In the genomic region with DNA sequence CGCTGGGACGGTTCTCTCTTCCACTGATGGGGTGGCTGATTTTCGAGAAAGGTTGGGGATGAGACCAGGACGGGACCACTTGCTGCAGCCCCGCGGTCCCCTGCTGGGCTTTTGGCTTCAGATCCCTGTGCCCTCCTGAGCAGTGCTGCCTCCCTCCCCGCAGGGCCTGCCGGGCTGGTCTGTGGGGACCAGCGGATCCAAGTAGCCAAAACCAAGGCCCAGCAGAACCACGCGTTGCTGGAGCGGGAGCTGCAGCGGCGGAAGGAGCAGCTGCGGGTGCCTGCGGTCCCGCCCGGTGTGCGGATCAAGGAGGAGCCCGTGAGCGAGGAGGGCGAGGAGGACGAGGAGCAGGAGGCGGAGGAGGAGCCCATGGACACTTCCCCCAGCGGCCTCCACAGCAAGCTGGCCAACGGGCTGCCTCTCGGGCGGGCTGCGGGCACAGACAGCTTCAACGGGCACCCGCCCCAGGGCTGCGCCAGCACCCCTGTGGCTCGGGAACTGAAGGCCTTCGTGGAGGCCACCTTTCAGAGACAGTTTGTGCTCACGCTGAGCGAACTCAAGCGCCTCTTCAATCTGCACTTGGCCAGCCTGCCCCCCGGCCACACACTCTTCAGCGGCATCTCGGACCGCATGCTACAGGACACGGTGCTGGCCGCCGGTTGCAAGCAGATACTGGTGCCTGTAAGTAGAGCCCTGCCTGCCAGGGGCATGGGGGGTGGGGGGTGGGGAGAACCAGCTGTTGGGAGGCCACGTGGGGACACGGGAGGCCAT, we compare ENCODE assay signal across 17 cellular contexts. TPM values are rescaled to one million over a fixed set of nuclear protein-coding genes. Genes with fewer than 3 reads are reported as not detected.
DNase-seq lines count a peak whose midpoint lies in the region; ATAC-seq and TF ChIP-seq lines count a peak whose summit lies in the region.
"Had no signal": no experiment of that assay in that cellular context is flagged by ENCODE, and none has a peak within 500 bp of the region (broad histone marks: within the 10 kb centered on the region; RNA-seq: fewer than 3 reads in every experiment).

No MANE protein-coding gene starts in this region.

- no peak overlapping the region for H2AFZ ChIP-seq in DND-41 (ENCODE audit: low read depth, low read length)

- no peaks in the 10 kb centered on the region for H3K4me1 ChIP-seq in DND-41 (ENCODE audit: insufficient read depth, low read length)
- H3K4me1 ChIP-seq in endodermal cell (ENCODE audit: control insufficient read depth, insufficient read depth, low read length) = no peaks in the 10 kb centered on the region

- H3K36me3 ChIP-seq in DND-41 (ENCODE audit: insufficient read depth, low read length) (peaks cover 99% of the 10 kb centered on the region), endodermal cell (ENCODE audit: control insufficient read depth, insufficient read depth, low read length) (peaks cover 71% of the 10 kb centered on the region)

- no peak overlapping the region for H3K27ac Mint-ChIP-seq in activated CD4-positive, alpha-beta memory T cell treated with anti-CD3 and anti-CD28 coated beads, Interleukin-2, amount 10 ng/mL, durations not matched to agents 7 days and 5 days
- no peak overlapping the region for H3K27ac Mint-ChIP-seq in activated CD4-positive, alpha-beta memory T cell treated with anti-CD3 and anti-CD28 coated beads for 36 hours
- no peak overlapping the region for H3K27ac Mint-ChIP-seq in endodermal cell
- H3K27ac Mint-ChIP-seq in osteocyte (ENCODE audit: unreplicated experiment) = no peak overlapping the region
- H3K27ac Mint-ChIP-seq: B cell had no signal

- peaks cover 11% of the 10 kb centered on the region; the same call in 1 of the 2 replicates for H3K79me2 ChIP-seq in DND-41 (ENCODE audit: insufficient read depth, low read length)

- H3K9me3 ChIP-seq in DND-41 (ENCODE audit: insufficient read depth, low read length, severe bottlenecking) (no peaks in the 10 kb centered on the region), endodermal cell (ENCODE audit: control insufficient read depth, low read length) (no peaks in the 10 kb centered on the region)

- H3K36me3 Mint-ChIP-seq in activated CD4-positive, alpha-beta memory T cell treated with anti-CD3 and anti-CD28 coated beads, Interleukin-2, amount 10 ng/mL, durations not matched to agents 7 days and 5 days (ENCODE audit: low read depth) = peaks cover 37% of the 10 kb centered on the region
- H3K36me3 Mint-ChIP-seq in activated CD4-positive, alpha-beta memory T cell treated with anti-CD3 and anti-CD28 coated beads for 36 hours = peaks cover 34% of the 10 kb centered on the region
- peaks cover 64% of the 10 kb centered on the region for H3K36me3 Mint-ChIP-seq in endodermal cell (ENCODE audit: low read depth)
- peaks cover 23% of the 10 kb centered on the region for H3K36me3 Mint-ChIP-seq in osteocyte (ENCODE audit: unreplicated experiment)

- intact Hi-C loops in activated CD4-positive, alpha-beta memory T cell treated with anti-CD3 and anti-CD28 coated beads for 36 hours (cut with micrococcal nuclease) = loop anchor here (10.0 kb wide), 2 partner anchors 1021 to 1171 kb away; a partner anchor contains a TSS

- H3K27me3 Mint-ChIP-seq in activated CD4-positive, alpha-beta memory T cell treated with anti-CD3 and anti-CD28 coated beads, Interleukin-2, amount 10 ng/mL, durations not matched to agents 7 days and 5 days = no peaks in the 10 kb centered on the region
- no peaks in the 10 kb centered on the region for H3K27me3 Mint-ChIP-seq in activated CD4-positive, alpha-beta memory T cell treated with anti-CD3 and anti-CD28 coated beads for 36 hours
- H3K27me3 Mint-ChIP-seq in endodermal cell (ENCODE audit: insufficient read depth) (no peaks in the 10 kb centered on the region), osteocyte (ENCODE audit: unreplicated experiment) (no peaks in the 10 kb centered on the region)
- H3K27me3 Mint-ChIP-seq: B cell had no signal

- H3K9ac ChIP-seq in DND-41 (ENCODE audit: low read depth, low read length) = no peak overlapping the region
- no peak overlapping the region for H3K9ac ChIP-seq in endodermal cell (ENCODE audit: extremely low read depth, low read length, poor library complexity, severe bottlenecking)

- 94 to 98% methylated on average over 18 to 46 of the region's 46 CpGs for WGBS in endodermal cell (ENCODE audit: insufficient coverage in 1 of 2, insufficient read length in 1 of 2), 2 experiments

- peaks cover 4% of the 10 kb centered on the region for H3K4me1 Mint-ChIP-seq in activated CD4-positive, alpha-beta memory T cell treated with anti-CD3 and anti-CD28 coated beads, Interleukin-2, amount 10 ng/mL, durations not matched to agents 7 days and 5 days
- H3K4me1 Mint-ChIP-seq in activated CD4-positive, alpha-beta memory T cell treated with anti-CD3 and anti-CD28 coated beads for 36 hours (ENCODE audit: low read depth) = peaks cover 8% of the 10 kb centered on the region
- H3K4me1 Mint-ChIP-seq in endodermal cell (no peaks in the 10 kb centered on the region), osteocyte (ENCODE audit: unreplicated experiment) (no peaks in the 10 kb centered on the region)
- H3K4me1 Mint-ChIP-seq: B cell had no signal

- no peak for TF ChIP-seq CTCF in DND-41 (IDR thresholded peaks at IDR 0.05; ENCODE audit: borderline replicate concordance, extremely low read depth, low read length, poor library complexity, severe bottlenecking)
- no peak for TF ChIP-seq CTCF in endodermal cell (conservative IDR thresholded peaks at IDR 0.05)
- no peak for TF ChIP-seq CTCF in osteocyte (IDR thresholded peaks at IDR 0.05)

- no peak overlapping the region for H3K4me3 Mint-ChIP-seq in activated CD4-positive, alpha-beta memory T cell treated with anti-CD3 and anti-CD28 coated beads, Interleukin-2, amount 10 ng/mL, durations not matched to agents 7 days and 5 days
- H3K4me3 Mint-ChIP-seq in activated CD4-positive, alpha-beta memory T cell treated with anti-CD3 and anti-CD28 coated beads for 36 hours = no peak overlapping the region
- no peak overlapping the region for H3K4me3 Mint-ChIP-seq in endodermal cell
- no peak overlapping the region for H3K4me3 Mint-ChIP-seq in osteocyte (ENCODE audit: unreplicated experiment)
- H3K4me3 Mint-ChIP-seq: B cell had no signal

- CTCF ChIA-PET in activated CD4-positive, alpha-beta memory T cell treated with anti-CD3 and anti-CD28 coated beads, Interleukin-2, amount 10 ng/mL, durations not matched to agents 7 days and 5 days (lab: Charles Lee) = no interaction called here
- CTCF ChIA-PET in activated CD4-positive, alpha-beta memory T cell treated with anti-CD3 and anti-CD28 coated beads for 36 hours (lab: Charles Lee) = no interaction called here

- H3K27ac ChIP-seq in DND-41 (ENCODE audit: low read length) (no peak overlapping the region), endodermal cell (ENCODE audit: low read depth, low read length) (no peak overlapping the region)

- ATAC-seq in DND-41 (ENCODE audit: insufficient read depth, low read depth) (no peak), HG03342 (IDR thresholded peaks at IDR 0.05; ENCODE audit: unreplicated experiment) (no peak), GM18498 (IDR thresholded peaks at IDR 0.05; ENCODE audit: unreplicated experiment) (no peak)

- POLR2A ChIA-PET in activated CD4-positive, alpha-beta memory T cell treated with anti-CD3 and anti-CD28 coated beads, Interleukin-2, amount 10 ng/mL, durations not matched to agents 7 days and 5 days (lab: Charles Lee) = interaction anchor here (1.0 to 1.3 kb wide), 2 partner anchors 28 to 47 kb away, joined by 3 read pairs; no protein-coding TSS in a partner anchor
- POLR2A ChIA-PET in activated CD4-positive, alpha-beta memory T cell treated with anti-CD3 and anti-CD28 coated beads for 36 hours (lab: Charles Lee) = no interaction called here

- peaks cover 49% of the 10 kb centered on the region for H4K20me1 ChIP-seq in DND-41 (ENCODE audit: insufficient read depth, low read length)

- H3K9me3 Mint-ChIP-seq in activated CD4-positive, alpha-beta memory T cell treated with anti-CD3 and anti-CD28 coated beads, Interleukin-2, amount 10 ng/mL, durations not matched to agents 7 days and 5 days = no peaks in the 10 kb centered on the region
- H3K9me3 Mint-ChIP-seq in activated CD4-positive, alpha-beta memory T cell treated with anti-CD3 and anti-CD28 coated beads for 36 hours = no peaks in the 10 kb centered on the region
- H3K9me3 Mint-ChIP-seq in endodermal cell (no peaks in the 10 kb centered on the region), osteocyte (ENCODE audit: unreplicated experiment) (no peaks in the 10 kb centered on the region)

- no peaks in the 10 kb centered on the region for H3K27me3 ChIP-seq in DND-41 (ENCODE audit: insufficient read depth, low read length, poor library complexity)
- no peaks in the 10 kb centered on the region for H3K27me3 ChIP-seq in endodermal cell (ENCODE audit: control insufficient read depth, insufficient read depth, low read length, poor library complexity, severe bottlenecking)

- peak; percentile 11 for DNase-seq in activated CD4-positive, alpha-beta memory T cell treated with anti-CD3 and anti-CD28 coated beads, Interleukin-2, amount 10 ng/mL, durations not matched to agents 7 days and 5 days
- no peak for DNase-seq in activated CD4-positive, alpha-beta memory T cell treated with anti-CD3 and anti-CD28 coated beads for 36 hours
- DNase-seq in DND-41 = peak; percentile 1
- DNase-seq in endodermal cell = peak; percentile 50
- DNase-seq in osteocyte (ENCODE audit: extremely low spot score, unreplicated experiment) = peak; percentile 82
- no peak for DNase-seq in activated CD4-positive, CD25-positive, alpha-beta regulatory T cell (lab: John Stamatoyannopoulos, UW)
- DNase-seq: 8988T, GDM1, GOT3, KBM-7, NCI-H1694 treated with DMSO at 0.1 percent for 48 hours, NCI-H226, NCI-H524, SIG-M5 had no signal

- H3K4me2 ChIP-seq in DND-41 (ENCODE audit: insufficient read depth, low read length) = no peak overlapping the region

- H3K4me3 ChIP-seq in DND-41 (ENCODE audit: low read depth in 1 of 2, low read length in 2 of 2) (no peak overlapping the region), endodermal cell (ENCODE audit: low read length) (no peak overlapping the region)

RNA-seq across cellular contexts. Expression of a gene that starts 28.6 kb away (rescaled TPM):
- 10 to 100 TPM; 50.7 TPM for total RNA-seq in activated CD4-positive, alpha-beta memory T cell treated with anti-CD3 and anti-CD28 coated beads, Interleukin-2, amount 10 ng/mL, durations not matched to agents 7 days and 5 days
- total RNA-seq in activated CD4-positive, alpha-beta memory T cell treated with anti-CD3 and anti-CD28 coated beads for 36 hours = 10 to 100 TPM; 75.0 to 80.3 TPM
- 10 to 100 TPM; 73.1 to 73.6 TPM for total RNA-seq in endodermal cell
- 40.2 TPM for polyA plus RNA-seq in endodermal cell (2013, experiment 1 of 2)
- polyA plus RNA-seq in endodermal cell (2013, experiment 2 of 2) = 31.3 TPM
- 34.4 and 44.1 TPM in 2 replicates for total RNA-seq in osteocyte

RNA-seq across cellular contexts. Expression of a gene that starts 48.6 kb away (rescaled TPM):
- 10 to 100 TPM; 43.1 to 43.9 TPM for total RNA-seq in activated CD4-positive, alpha-beta memory T cell treated with anti-CD3 and anti-CD28 coated beads, Interleukin-2, amount 10 ng/mL, durations not matched to agents 7 days and 5 days
- 10 to 100 TPM; 44.0 to 44.4 TPM for total RNA-seq in activated CD4-positive, alpha-beta memory T cell treated with anti-CD3 and anti-CD28 coated beads for 36 hours
- 10 to 100 TPM; 17.6 to 24.3 TPM for total RNA-seq in endodermal cell
- 18.3 TPM for polyA plus RNA-seq in endodermal cell (2013, experiment 1 of 2)
- polyA plus RNA-seq in endodermal cell (2013, experiment 2 of 2) = 21.8 TPM
- total RNA-seq in osteocyte = 22.8 and 23.7 TPM in 2 replicates

Comparison
In these comparisons a context has a peak if more than half of its experiments do, and no peak if none do; other contexts are left out.
1. DNase-seq: peak in activated CD4-positive, alpha-beta memory T cell treated with anti-CD3 and anti-CD28 coated beads, Interleukin-2, amount 10 ng/mL, durations not matched to agents 7 days and 5 days (single experiment), DND-41 (single experiment), endodermal cell (single experiment) and osteocyte (single experiment); none in activated CD4-positive, alpha-beta memory T cell treated with anti-CD3 and anti-CD28 coated beads for 36 hours (single experiment) and activated CD4-positive, CD25-positive, alpha-beta regulatory T cell (0 of 4).